8 cellular contexts compared by ENCODE assay signal in genomic region chrX:70508296-70508911, GRCh38.
A peak's percentile ranks its signal among the peaks of the same experiment; 100 is the strongest.
DNase-seq lines count a peak whose midpoint lies in the region; ATAC-seq, FAIRE-seq and TF ChIP-seq lines count a peak whose summit lies in the region.
"Had no signal": no experiment of that assay in that cellular context is flagged by ENCODE, and none has a peak within 500 bp of the region (broad histone marks: within the 10 kb centered on the region; RNA-seq: fewer than 3 reads in every experiment).

No MANE protein-coding gene starts in this region.

- H2AFZ ChIP-seq in PC-3 (ENCODE audit: low read length) (no peak overlapping the region), keratinocyte (ENCODE audit: control insufficient read depth, low read length) (no peak overlapping the region), smooth muscle cell (ENCODE audit: low read depth) (no peak overlapping the region)

- 61% methylated on average over 6 of the region's 6 CpGs for WGBS in smooth muscle cell (ENCODE audit: low lambda C conversion rate)

- H4K20me1 ChIP-seq in PC-3 (ENCODE audit: low read length) (no peaks in the 10 kb centered on the region), keratinocyte (ENCODE audit: control insufficient read depth, extremely low read depth, insufficient read depth, low read length) (no peaks in the 10 kb centered on the region), smooth muscle cell (ENCODE audit: low read depth) (no peaks in the 10 kb centered on the region)

- no peak overlapping the region for H3K9ac ChIP-seq in PC-3 (ENCODE audit: low read length)
- H3K9ac ChIP-seq in keratinocyte (ENCODE audit: control insufficient read depth, extremely low read depth, insufficient read depth, low read length), result no peak overlapping the region
- H3K9ac ChIP-seq in smooth muscle cell (ENCODE audit: low read depth), result no peak overlapping the region

- intact Hi-C loops in PC-3 (cut with micrococcal nuclease), result no loop called here

- ATAC-seq in GM18511 (IDR thresholded peaks at IDR 0.05; ENCODE audit: unreplicated experiment) (peak; percentile 82), HG02623 (IDR thresholded peaks at IDR 0.05; ENCODE audit: unreplicated experiment) (peak; percentile 45), PC-3 (peak; percentile 75), HG03097 (IDR thresholded peaks at IDR 0.05; ENCODE audit: low FRiP score, unreplicated experiment) (no peak)

- dilution Hi-C loops in keratinocyte (cut with MboI; ENCODE audit: extremely low pct_ligation_motif_present, low sequenced_read_pairs), result no loop called here

- no peaks in the 10 kb centered on the region for H3K9me2 ChIP-seq in PC-3 (replicated peaks; ENCODE audit: low read length)

- no TSS peak for BruUV-seq in PC-3 (replicated peaks; lab: Mats Ljungman, UMichigan)

- H3K27ac ChIP-seq in PC-3 (ENCODE audit: low read length) (no peak overlapping the region), keratinocyte (ENCODE audit: control insufficient read depth, insufficient read depth, low read length) (no peak overlapping the region), smooth muscle cell (ENCODE audit: low read depth) (no peak overlapping the region)

- peak; percentile 52 for DNase-seq in PC-3
- no peak for DNase-seq in keratinocyte (ENCODE audit: low read depth, low spot score)
- no peak for DNase-seq in activated CD8-positive, alpha-beta memory T cell treated with anti-CD3 and anti-CD28 coated beads, Interleukin-2, amount 50 U/mL, for 4 hours
- DNase-seq in smooth muscle cell (lab: John Stamatoyannopoulos, UW; ENCODE audit: unreplicated experiment), result no peak
- DNase-seq: NCI-H446 treated with DMSO at 0.1 percent for 48 hours had no signal

- no peak for TF ChIP-seq CTCF in PC-3 (conservative IDR thresholded peaks at IDR 0.05; ENCODE audit: low read depth, low read length)
- TF ChIP-seq CTCF in keratinocyte (optimal IDR thresholded peaks at IDR 0.05 in 1 of 3, IDR thresholded peaks at IDR 0.05 in 1 of 3, conservative IDR thresholded peaks at IDR 0.05 in 1 of 3; ENCODE audit: extremely low read depth in 1 of 3, insufficient read depth in 2 of 3, low read length in 3 of 3), result no peak
- no peak for TF ChIP-seq CTCF in smooth muscle cell (IDR thresholded peaks at IDR 0.05; ENCODE audit: borderline replicate concordance, insufficient read depth, poor library complexity, severe bottlenecking)

- H3K4me1 ChIP-seq in PC-3 (ENCODE audit: insufficient read depth, low read length), result peaks cover 13% of the 10 kb centered on the region
- H3K4me1 ChIP-seq in keratinocyte (ENCODE audit: control insufficient read depth, extremely low read depth, insufficient read depth, low read length), result peaks cover 9% of the 10 kb centered on the region
- H3K4me1 ChIP-seq in smooth muscle cell (ENCODE audit: low read depth), result no peaks in the 10 kb centered on the region

- H3K27me3 ChIP-seq in PC-3 (ENCODE audit: low read length) (no peaks in the 10 kb centered on the region), keratinocyte (ENCODE audit: control insufficient read depth, extremely low read depth, insufficient read depth, low read length) (no peaks in the 10 kb centered on the region), smooth muscle cell (ENCODE audit: low read depth) (no peaks in the 10 kb centered on the region)

- H3K9me1 ChIP-seq in keratinocyte (ENCODE audit: control insufficient read depth, extremely low read depth, insufficient read depth, low read length), result no peaks in the 10 kb centered on the region

- H3K36me3 ChIP-seq in PC-3 (ENCODE audit: low read depth, low read length) (no peaks in the 10 kb centered on the region), keratinocyte (ENCODE audit: control insufficient read depth in 2 of 2, extremely low read depth in 1 of 2, insufficient read depth in 2 of 2, low read length in 2 of 2) (no peaks in the 10 kb centered on the region), smooth muscle cell (ENCODE audit: low read depth) (no peaks in the 10 kb centered on the region)

- FAIRE-seq in keratinocyte (lab: Jason Lieb, UNC), result no peak

- no peak overlapping the region for H3K4me3 ChIP-seq in PC-3 (ENCODE audit: low read length)
- no peak overlapping the region for H3K4me3 ChIP-seq in keratinocyte (ENCODE audit: control insufficient read depth in 2 of 3, extremely low read depth in 1 of 3, insufficient read depth in 2 of 3, low read depth in 1 of 3, low read length in 3 of 3)
- no peak overlapping the region for H3K4me3 ChIP-seq in smooth muscle cell

- CTCF ChIA-PET in PC-3 (lab: Charles Lee), result no interaction called here

- H3K9me3 ChIP-seq in PC-3 (ENCODE audit: low read length) (no peaks in the 10 kb centered on the region), keratinocyte (ENCODE audit: control insufficient read depth, low read depth, low read length) (no peaks in the 10 kb centered on the region), smooth muscle cell (replicated peaks; ENCODE audit: low read depth) (no peaks in the 10 kb centered on the region)

- H3K4me2 ChIP-seq in PC-3 (ENCODE audit: low read length) (peak overlapping the region; percentile 28), keratinocyte (ENCODE audit: control insufficient read depth, extremely low read depth, insufficient read depth, low read depth, low read length) (peak overlapping the region; percentile 6), smooth muscle cell (no peak overlapping the region)

- POLR2A ChIA-PET in PC-3 (lab: Charles Lee; ENCODE audit: unreplicated experiment), result interaction anchor here (1.1 kb wide), 1 partner anchor 29 kb away, joined by 5 read pairs; no protein-coding TSS in a partner anchor

- no peaks in the 10 kb centered on the region for H3K79me2 ChIP-seq in PC-3 (ENCODE audit: low read length)
- no peaks in the 10 kb centered on the region for H3K79me2 ChIP-seq in keratinocyte (ENCODE audit: control insufficient read depth, insufficient read depth, low read length)
- H3K79me2 ChIP-seq in smooth muscle cell (ENCODE audit: low read depth), result no peaks in the 10 kb centered on the region

- H3F3A ChIP-seq in PC-3 (ENCODE audit: low read length, unreplicated experiment), result no peaks in the 10 kb centered on the region
- H3F3A ChIP-seq in smooth muscle cell (ENCODE audit: low read depth), result no peaks in the 10 kb centered on the region
